ENCODE assay signal across 23 cellular contexts in genomic region chr7:132465516-132465915, GRCh38.
"Had no signal": no experiment of that assay in that cellular context is flagged by ENCODE, and none has a peak within 500 bp of the region (broad histone marks: within the 10 kb centered on the region; RNA-seq: fewer than 3 reads in every experiment).

No MANE protein-coding gene starts in this region.

- H3K4me3 Mint-ChIP-seq: activated naive CD8-positive, alpha-beta T cell treated with anti-CD3 and anti-CD28 coated beads, Interleukin-2, amount 50 U/mL, for 24 hours; brain had no signal

- H3K36me3 Mint-ChIP-seq: brain had no signal

- H3K27ac Mint-ChIP-seq: activated naive CD8-positive, alpha-beta T cell treated with anti-CD3 and anti-CD28 coated beads, Interleukin-2, amount 50 U/mL, for 24 hours had no signal

- H3K9me3 Mint-ChIP-seq: activated naive CD8-positive, alpha-beta T cell treated with anti-CD3 and anti-CD28 coated beads, Interleukin-2, amount 50 U/mL, for 24 hours; brain had no signal

- DNase-seq: activated CD4-positive, alpha-beta T cell treated with anti-CD3 and anti-CD28 coated beads, Interleukin-2, amount 50 U/mL, for 1 hour; activated CD8-positive, alpha-beta memory T cell treated with anti-CD3 and anti-CD28 coated beads, Interleukin-2, amount 50 U/mL, for 48 hours; activated effector memory CD4-positive, alpha-beta T cell treated with Interleukin-2 at 50 U/mL for 16 hours; activated naive CD4-positive, alpha-beta T cell treated with anti-CD3 and anti-CD28 coated beads, Interleukin-2, amount 50 U/mL, for 16 hours; activated naive CD8-positive, alpha-beta T cell treated with anti-CD3 and anti-CD28 coated beads, Interleukin-2, amount 50 U/mL, for 24 hours; activated T-cell treated with anti-CD3 and anti-CD28 coated beads, Interleukin-2, amount 50 U/mL, for 48 hours; anterior cingulate cortex; caudate nucleus; cerebellar nuclear complex; NCI-H1105; NCI-H1417 treated with DMSO at 0.1 percent for 48 hours; NCI-H187 treated with DMSO at 0.1 percent for 48 hours; NCI-H2081; NCI-H2171 treated with DMSO at 0.1 percent for 48 hours; NCI-H2227 treated with DMSO at 0.1 percent for 48 hours; NCI-H510A treated with DMSO at 0.1 percent for 48 hours; NCI-H526 treated with DMSO at 0.1 percent for 48 hours; NCI-H774; PC-9; SHP77; SJCRH30; T1000 had no signal
